In genomic region chr10:123413353-123413752, GRCh38 we compare ENCODE assay signal across 32 cellular contexts.
DNase-seq lines count a peak whose midpoint lies in the region; ATAC-seq and TF ChIP-seq lines count a peak whose summit lies in the region.
"Had no signal": no experiment of that assay in that cellular context is flagged by ENCODE, and none has a peak within 500 bp of the region (broad histone marks: within the 10 kb centered on the region; RNA-seq: fewer than 3 reads in every experiment).

No MANE protein-coding gene starts in this region.

- peak; percentile 29; the same call in 1 of the 2 replicates for TF ChIP-seq RAD21 in Ishikawa (IDR thresholded peaks at IDR 0.05; ENCODE audit: low read depth)

- DNase-seq in GM10248 (ENCODE audit: extremely low spot score) (no peak), PC-3 (peak; percentile 7), HUDEP-2 (lab: John Stamatoyannopoulos, UW; ENCODE audit: unreplicated experiment in 76 of 76) (no peak), UCSD-AML1 (lab: John Stamatoyannopoulos, UW; ENCODE audit: unreplicated experiment) (no peak), tibial nerve (ENCODE audit: low spot score in 2 of 2) (no peak)
- DNase-seq: ACHN; activated CD4-positive, alpha-beta T cell treated with anti-CD3 and anti-CD28 coated beads, Interleukin-2, amount 50 U/mL, for 4 hours; activated CD8-positive, alpha-beta memory T cell treated with anti-CD3 and anti-CD28 coated beads, Interleukin-2, amount 10 ng/mL, durations not matched to agents 7 days and 5 days; activated gamma-delta T cell treated with Interleukin-2 at 50 U/mL for 16 hours; activated T-cell treated with anti-CD3 and anti-CD28 coated beads, Interleukin-2, amount 50 U/mL, for 48 hours; DMS 273 treated with DMSO at 0.1 percent for 48 hours; H9; immature natural killer cell; left colon; mammary epithelial cell; NCI-H1105 treated with DMSO at 0.1 percent for 48 hours; NCI-H1930; NCI-H510A treated with DMSO at 0.1 percent for 48 hours; NK-92 treated with Interleukin-12 subunit alpha and Interleukin-12 subunit beta, amount 100 ng/mL, for 24 hours; psoas muscle; RPMI8226; sigmoid colon; SJCRH30; stimulated activated CD4-positive, alpha-beta T cell treated with anti-CD3 and anti-CD28 coated beads, Interleukin-4, amount 100 ng/mL, for 4 hours; T-helper 1 cell; tibial artery had no signal

- intact Hi-C loops in PC-3 (cut with micrococcal nuclease) = no loop called here

- H3K9me2 ChIP-seq in PC-3 (replicated peaks; ENCODE audit: low read length) = no peaks in the 10 kb centered on the region

- POLR2A ChIA-PET in GM10248 (lab: Yijun Ruan, JAX) = no interaction called here
- POLR2A ChIA-PET in PC-3 (lab: Charles Lee; ENCODE audit: unreplicated experiment) = no interaction called here

- H3K27ac ChIP-seq in C4-2B (no peak overlapping the region), PC-3 (ENCODE audit: low read length) (no peak overlapping the region), tibial nerve (no peak overlapping the region)
- H3K27ac ChIP-seq: ascending aorta, gastroesophageal sphincter, psoas muscle, sigmoid colon, SJCRH30, tibial artery had no signal

- 0 out of 2 replicates have a peak, but pooled peaks cover 3% of the 10 kb centered on the region for H3K27me3 ChIP-seq in PC-3 (ENCODE audit: low read length)
- H3K27me3 ChIP-seq in tibial nerve = no peaks in the 10 kb centered on the region
- H3K27me3 ChIP-seq: ascending aorta, gastroesophageal sphincter, SJCRH30, tibial artery had no signal

- no peaks in the 10 kb centered on the region for H3K4me1 ChIP-seq in PC-3 (ENCODE audit: insufficient read depth, low read length)
- no peaks in the 10 kb centered on the region for H3K4me1 ChIP-seq in tibial nerve
- H3K4me1 ChIP-seq: ascending aorta, psoas muscle, sigmoid colon, SJCRH30, tibial artery had no signal

- no TSS peak for BruUV-seq in PC-3 (replicated peaks; lab: Mats Ljungman, UMichigan)

- H2AFZ ChIP-seq in PC-3 (ENCODE audit: low read length) = no peak overlapping the region

- H3K79me2 ChIP-seq in PC-3 (ENCODE audit: low read length) = no peaks in the 10 kb centered on the region

- WGBS in tibial nerve, 2 donors = 83 to 88% methylated on average over 2 of the region's 2 CpGs

- H3K4me3 ChIP-seq in PC-3 (ENCODE audit: low read length) = no peak overlapping the region
- H3K4me3 ChIP-seq in tibial nerve = no peak overlapping the region
- H3K4me3 ChIP-seq: ascending aorta, gastroesophageal sphincter, psoas muscle, sigmoid colon, SJCRH30, tibial artery had no signal

- H3K9ac ChIP-seq in PC-3 (ENCODE audit: low read length) = no peak overlapping the region

- H3F3A ChIP-seq in PC-3 (ENCODE audit: low read length, unreplicated experiment) = no peaks in the 10 kb centered on the region

- TF ChIP-seq EP300 in Ishikawa (IDR thresholded peaks at IDR 0.05; ENCODE audit: borderline replicate concordance) (no peak), tibial nerve (IDR thresholded peaks at IDR 0.05) (no peak)

- H3K36me3 ChIP-seq in PC-3 (ENCODE audit: low read depth, low read length) (no peaks in the 10 kb centered on the region), tibial nerve (no peaks in the 10 kb centered on the region)
- H3K36me3 ChIP-seq: ascending aorta, gastroesophageal sphincter, sigmoid colon, SJCRH30, tibial artery had no signal

- CTCF ChIA-PET in GM10248 (lab: Yijun Ruan, JAX) = interaction anchor here (0.9 to 1.7 kb wide), 5 partner anchors 9 to 18 kb away, joined by 3 to 9 read pairs (median 4); no protein-coding TSS in a partner anchor
- CTCF ChIA-PET in PC-3 (lab: Charles Lee) = no interaction called here

- no peak for TF ChIP-seq POLR2A in tibial nerve (IDR thresholded peaks at IDR 0.05)

- no peak overlapping the region for H3K4me2 ChIP-seq in PC-3 (ENCODE audit: low read length)

- H3K9me3 ChIP-seq in PC-3 (ENCODE audit: low read length) = no peaks in the 10 kb centered on the region
- no peaks in the 10 kb centered on the region for H3K9me3 ChIP-seq in tibial nerve
- H3K9me3 ChIP-seq: ascending aorta, gastroesophageal sphincter, psoas muscle, sigmoid colon, SJCRH30, tibial artery had no signal

- no peak for ATAC-seq in PC-3
- ATAC-seq: activated CD4-positive, CD25-positive, alpha-beta regulatory T cell treated with anti-CD3 and anti-CD28 coated beads, Interleukin-2, amount 50 U/mL, for 24 hours; activated CD8-positive, alpha-beta memory T cell treated with anti-CD3 and anti-CD28 coated beads, Interleukin-2, amount 10 ng/mL, durations not matched to agents 7 days and 5 days; gastroesophageal sphincter; HepG2; left colon; psoas muscle had no signal

- H4K20me1 ChIP-seq in PC-3 (ENCODE audit: low read length) = no peaks in the 10 kb centered on the region

- TF ChIP-seq CTCF in C4-2B (conservative IDR thresholded peaks at IDR 0.05) (peak; percentile 22), GM10248 (IDR thresholded peaks at IDR 0.05; ENCODE audit: control extremely low read depth, extremely low read depth, low read depth, missing control alignments) (peak; percentile 6), PC-3 (conservative IDR thresholded peaks at IDR 0.05; ENCODE audit: low read depth, low read length) (0 out of 2 replicates have a peak, but pooled peaks have one; percentile 27), tibial nerve (IDR thresholded peaks at IDR 0.05) (peak in 1 of 5 experiments; percentile 3)

TF ChIP-seq in Ishikawa, 13 proteins besides CTCF, POLR2A, EP300 and RAD21:
- TF ChIP-seq CREB1 (IDR thresholded peaks at IDR 0.05; ENCODE audit: low read depth) (no peak), TAF1 (IDR thresholded peaks at IDR 0.05; ENCODE audit: low read depth) (no peak), REST (IDR thresholded peaks at IDR 0.05; ENCODE audit: low read depth) (no peak), YY1 (IDR thresholded peaks at IDR 0.05; ENCODE audit: low read depth) (no peak), ZBTB7A (IDR thresholded peaks at IDR 0.05; ENCODE audit: low read depth) (no peak), CEBPB (IDR thresholded peaks at IDR 0.05) (no peak), MAX (IDR thresholded peaks at IDR 0.05) (no peak), USF1 (IDR thresholded peaks at IDR 0.05) (no peak), EGR1 (IDR thresholded peaks at IDR 0.05) (no peak)
